ENCODE assay signal across 10 cellular contexts in the genomic region with DNA sequence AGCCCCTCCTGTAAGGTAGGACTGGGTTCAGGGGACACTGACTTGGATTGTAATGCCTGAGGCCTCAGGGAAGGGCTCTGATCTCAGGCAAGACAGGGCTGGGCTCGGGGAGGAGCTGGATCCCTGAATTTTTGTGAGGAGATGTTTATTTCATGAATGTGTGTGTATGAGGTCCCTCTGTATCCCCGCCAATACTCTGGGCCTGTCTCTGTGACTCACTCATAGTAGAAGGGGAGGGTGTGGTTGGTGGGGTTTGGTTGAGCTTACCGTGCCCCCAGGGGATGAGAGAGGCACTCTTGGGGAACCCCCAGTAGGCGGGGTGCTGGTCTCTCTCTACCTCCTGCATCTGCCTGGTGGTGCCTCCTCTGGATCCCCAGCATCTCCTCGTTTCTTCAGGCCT. TPM values are rescaled to one million over a fixed set of nuclear protein-coding genes. Genes with fewer than 3 reads are reported as not detected.
DNase-seq lines count a peak whose midpoint lies in the region; ATAC-seq, FAIRE-seq and TF ChIP-seq lines count a peak whose summit lies in the region.
"Had no signal": no experiment of that assay in that cellular context is flagged by ENCODE, and none has a peak within 500 bp of the region (broad histone marks: within the 10 kb centered on the region; RNA-seq: fewer than 3 reads in every experiment).

No MANE protein-coding gene starts in this region.

- BruUV-seq in GM12878 (replicated peaks; lab: Mats Ljungman, UMichigan), result no TSS peak

- no peak overlapping the region for H3K27ac ChIP-seq in right atrium auricular region
- H3K27ac ChIP-seq in GM12878 (ENCODE audit: control insufficient read depth, insufficient read depth), result no peak overlapping the region

- H3K4me1 ChIP-seq in right atrium auricular region (peaks cover 0 to 7% of the 10 kb centered on the region in 2 donors), GM12878 (ENCODE audit: control insufficient read depth, insufficient read depth, low read length) (no peaks in the 10 kb centered on the region)

- POLR2A ChIA-PET in GM12878 (lab: Charles Lee), result no interaction called here

- no peak overlapping the region for H2AFZ ChIP-seq in GM12878 (ENCODE audit: control insufficient read depth, low read depth, low read length)

- no peak for ATAC-seq in Right ventricle myocardium inferior
- ATAC-seq in HG03135 (IDR thresholded peaks at IDR 0.05; ENCODE audit: unreplicated experiment), result peak; percentile 69
- ATAC-seq in GM12878, result peak; percentile 92

- H3K4me3 ChIP-seq in right atrium auricular region (no peak overlapping the region), GM12878 (no peak overlapping the region)

- TF ChIP-seq CTCF in right atrium auricular region (IDR thresholded peaks at IDR 0.05), result no peak
- TF ChIP-seq CTCF in GM12878 (IDR thresholded peaks at IDR 0.05 in 2 of 3, conservative IDR thresholded peaks at IDR 0.05 in 1 of 3; ENCODE audit: control insufficient read depth in 2 of 3, extremely low read depth in 1 of 3, insufficient read depth in 1 of 3, low read depth in 3 of 3, low read length in 3 of 3), result no peak

- CTCF ChIA-PET in GM12878 (lab: Yijun Ruan, JAX), result no interaction called here

- H3K36me3 ChIP-seq in right atrium auricular region (no peaks in the 10 kb centered on the region), GM12878 (ENCODE audit: control insufficient read depth in 2 of 2, insufficient read depth in 2 of 2, low read length in 1 of 2) (no peaks in the 10 kb centered on the region)

- in situ Hi-C loops in GM12878 (cut with MboI), result no loop called here

- no peaks in the 10 kb centered on the region for H3K9me3 ChIP-seq in right atrium auricular region
- H3K9me3 ChIP-seq in GM12878 (replicated peaks; ENCODE audit: control insufficient read depth, insufficient read depth, low read length), result no peaks in the 10 kb centered on the region

- H3K79me2 ChIP-seq in GM12878 (ENCODE audit: control insufficient read depth, insufficient read depth, low read length), result no peaks in the 10 kb centered on the region

- TF ChIP-seq RAD21 in GM12878 (IDR thresholded peaks at IDR 0.05; ENCODE audit: insufficient read depth, low read depth, low read length), result no peak

- 2% methylated on average over 5 of the region's 5 CpGs for WGBS in GM12878 (ENCODE audit: insufficient coverage, insufficient replicate concordance, low lambda C conversion rate, missing lambda C conversion rate)

- RAD21 ChIA-PET in GM12878 (lab: Charles Lee; ENCODE audit: unreplicated experiment), result no interaction called here

- H3K27me3 ChIP-seq in right atrium auricular region (no peaks in the 10 kb centered on the region), GM12878 (replicated peaks in 1 of 2; ENCODE audit: control insufficient read depth in 2 of 2, insufficient read depth in 2 of 2, low read length in 1 of 2) (no peaks in the 10 kb centered on the region)

- TF ChIP-seq POLR2A in GM12878 (IDR thresholded peaks at IDR 0.05; ENCODE audit: low read depth, low read length), result no peak

- no peak overlapping the region for H3K4me2 ChIP-seq in GM12878 (ENCODE audit: control insufficient read depth, insufficient read depth)

- SMC1A ChIA-PET in GM12878 (lab: Charles Lee; ENCODE audit: uncharacterized antibody, unreplicated experiment), result no interaction called here

- no peak for TF ChIP-seq EP300 in GM12878 (IDR thresholded peaks at IDR 0.05; ENCODE audit: borderline replicate concordance in 1 of 2, control insufficient read depth in 1 of 2, low read depth in 2 of 2, low read length in 2 of 2)

- no peaks in the 10 kb centered on the region for H4K20me1 ChIP-seq in GM12878 (ENCODE audit: control insufficient read depth, insufficient read depth)

- intact Hi-C loops in Right ventricle myocardium inferior (cut with DNase I) (no loop called here), GM12878 (cut with micrococcal nuclease; ENCODE audit: unreplicated experiment) (no loop called here)

- DNase-seq in right atrium auricular region (ENCODE audit: low spot score) (peak; percentile 50), Right ventricle myocardium inferior (ENCODE audit: missing footprints) (no peak), GM12878 (ENCODE audit: low read depth, low spot score) (no peak), KG1 (lab: John Stamatoyannopoulos, UW) (no peak), CD1c-positive myeloid dendritic cell (ENCODE audit: extremely low spot score) (no peak), Kasumi-1 (lab: John Stamatoyannopoulos, UW) (no peak)
- no peak for DNase-seq in activated naive CD4-positive, alpha-beta T cell treated with anti-CD3 and anti-CD28 coated beads, Interleukin-2, amount 50 U/mL, for 16 hours
- DNase-seq: activated effector memory CD4-positive, alpha-beta T cell treated with anti-CD3 and anti-CD28 coated beads, Interleukin-2, amount 50 U/mL, for 16 hours; NCI-H2029 treated with DMSO at 0.1 percent for 48 hours had no signal

- no peak overlapping the region for H3K9ac ChIP-seq in GM12878 (ENCODE audit: control insufficient read depth, insufficient read depth, low read length)

- FAIRE-seq in GM12878 (lab: Jason Lieb, UNC), result no peak

TF ChIP-seq in GM12878, 131 proteins besides CTCF, POLR2A, EP300 and RAD21 (continues in another document):
- TF ChIP-seq TARDBP (IDR thresholded peaks at IDR 0.05; ENCODE audit: borderline replicate concordance) (no peak), RUNX3 (IDR thresholded peaks at IDR 0.05; ENCODE audit: low read length) (no peak), IKZF1 (conservative IDR thresholded peaks at IDR 0.05) (no peak), FOXM1 (IDR thresholded peaks at IDR 0.05; ENCODE audit: low read depth, low read length) (no peak), SMAD5 (IDR thresholded peaks at IDR 0.05; ENCODE audit: low read depth) (no peak), GATAD2B (conservative IDR thresholded peaks at IDR 0.05; ENCODE audit: low read depth) (no peak), DPF2 (IDR thresholded peaks at IDR 0.05) (no peak)

RNA-seq across cellular contexts. Expression of a gene that starts 28.1 kb away (rescaled TPM):
- total RNA-seq in right atrium auricular region, result 100 to 1,000 TPM; 351 to 628 TPM
- total RNA-seq in Right ventricle myocardium inferior, result 472 TPM
- 522 and 525 TPM in 2 replicates for total RNA-seq in GM12878 (2013; cell fraction: nucleolus; rRNA removed)
- 4,357 and 4,628 TPM in 2 replicates for total RNA-seq in GM12878 (2014; rRNA removed)
- 2,779 and 2,826 TPM in 2 replicates for total RNA-seq in GM12878 (2014; rRNA removed; fragmentation: Illumina TruSeq; extraction: Trizol)
- 3,010 and 3,122 TPM in 2 replicates for total RNA-seq in GM12878 (2021)
- 3,044 TPM for polyA plus RNA-seq in GM12878 (2011; ENCODE audit: low read depth)
- polyA plus RNA-seq in GM12878 (2011; rRNA removed), result 3,803 and 5,036 TPM in 2 replicates
- 6,512 and 6,792 TPM in 2 replicates for polyA plus RNA-seq in GM12878 (2011; cell fraction: cytosol; rRNA removed)
- 1,724 and 2,216 TPM in 2 replicates for polyA plus RNA-seq in GM12878 (2011; cell fraction: nucleus; rRNA removed)
- polyA plus RNA-seq in GM12878 (2012), result 3,192 and 3,878 TPM in 2 replicates
- 3,456 and 3,909 TPM in 2 replicates for polyA plus RNA-seq in GM12878 (2014; fragmentation: Illumina TruSeq; extraction: Trizol)
- 1,000 to 10,000 TPM; 2,843 to 4,532 TPM for polyA plus RNA-seq in GM12878 (2014; fragmentation: Nextera tagmentation; extraction: Ambion mirVana)
- polyA plus RNA-seq in GM12878 (2014; rRNA removed), result 4,347 and 4,651 TPM in 2 replicates
- 1,000 to 10,000 TPM; 1,012 to 1,145 TPM for polyA plus RNA-seq in GM12878 (2016; fragmentation: Nextera tagmentation; extraction: Ambion mirVana)
- 2,235 and 3,046 TPM in 2 replicates for polyA minus RNA-seq in GM12878 (2011; rRNA and poly(A)+ RNA removed)
- polyA minus RNA-seq in GM12878 (2011; cell fraction: cytosol; rRNA and poly(A)+ RNA removed), result 634 and 707 TPM in 2 replicates
- polyA minus RNA-seq in GM12878 (2011; cell fraction: nucleus; rRNA and poly(A)+ RNA removed), result 351 and 460 TPM in 2 replicates

RNA-seq across cellular contexts. Expression of a gene that starts 32.9 kb away (rescaled TPM):
- total RNA-seq in right atrium auricular region (under 1 TPM in 1 of 2 donors, not detected in 1; 0.20 TPM), Right ventricle myocardium inferior (not detected), GM12878 (2014; rRNA removed) (0.11 TPM in 1 of 2 replicates, not detected in the other), GM12878 (2014; rRNA removed; fragmentation: Illumina TruSeq; extraction: Trizol) (0.04 and 0.09 TPM in 2 replicates), GM12878 (2021) (0.08 TPM in 1 of 2 replicates, not detected in the other)
- total RNA-seq in GM12878 (2013; cell fraction: nucleolus; rRNA removed), result 0.15 TPM in 1 of 2 replicates, not detected in the other
- polyA plus RNA-seq in GM12878 (2011; ENCODE audit: low read depth), result not detected
- polyA plus RNA-seq in GM12878 (2011; rRNA removed) (0.06 TPM in 1 of 2 replicates, not detected in the other), GM12878 (2014; fragmentation: Illumina TruSeq; extraction: Trizol) (0.05 and 0.09 TPM in 2 replicates), GM12878 (2014; fragmentation: Nextera tagmentation; extraction: Ambion mirVana) (under 1 TPM in 1 of 2 experiments, not detected in 1; 0.05 TPM), GM12878 (2014; rRNA removed) (0.09 and 0.10 TPM in 2 replicates), GM12878 (2016; fragmentation: Nextera tagmentation; extraction: Ambion mirVana) (not detected)
- 0.02 TPM in 1 of 2 replicates, not detected in the other for polyA plus RNA-seq in GM12878 (2011; cell fraction: cytosol; rRNA removed)
- polyA plus RNA-seq in GM12878 (2011; cell fraction: nucleus; rRNA removed), result not detected in 2 replicates
- polyA plus RNA-seq in GM12878 (2012), result 0.07 and 0.11 TPM in 2 replicates
- polyA minus RNA-seq in GM12878 (2011; rRNA and poly(A)+ RNA removed), result not detected in 2 replicates
- not detected in 2 replicates for polyA minus RNA-seq in GM12878 (2011; cell fraction: cytosol; rRNA and poly(A)+ RNA removed)
- not detected in 2 replicates for polyA minus RNA-seq in GM12878 (2011; cell fraction: nucleus; rRNA and poly(A)+ RNA removed)

RNA-seq across cellular contexts. Expression of a gene that starts 51.4 kb away (rescaled TPM):
- total RNA-seq in right atrium auricular region (10 to 100 TPM; 14.3 to 15.7 TPM), Right ventricle myocardium inferior (14.7 TPM), GM12878 (2014; rRNA removed) (34.2 and 38.6 TPM in 2 replicates), GM12878 (2014; rRNA removed; fragmentation: Illumina TruSeq; extraction: Trizol) (28.5 and 28.8 TPM in 2 replicates), GM12878 (2021) (35.4 and 39.8 TPM in 2 replicates)
- 11.9 and 16.1 TPM in 2 replicates for total RNA-seq in GM12878 (2013; cell fraction: nucleolus; rRNA removed)
- 23.0 TPM for polyA plus RNA-seq in GM12878 (2011; ENCODE audit: low read depth)
- polyA plus RNA-seq in GM12878 (2011; rRNA removed) (48.8 and 55.2 TPM in 2 replicates), GM12878 (2014; fragmentation: Illumina TruSeq; extraction: Trizol) (41.1 and 48.4 TPM in 2 replicates), GM12878 (2014; fragmentation: Nextera tagmentation; extraction: Ambion mirVana) (10 to 100 TPM; 15.2 to 21.8 TPM), GM12878 (2014; rRNA removed) (49.3 and 51.8 TPM in 2 replicates), GM12878 (2016; fragmentation: Nextera tagmentation; extraction: Ambion mirVana) (10 to 100 TPM; 37.9 to 43.0 TPM)
- 48.7 and 53.0 TPM in 2 replicates for polyA plus RNA-seq in GM12878 (2011; cell fraction: cytosol; rRNA removed)
- polyA plus RNA-seq in GM12878 (2011; cell fraction: nucleus; rRNA removed), result 58.3 and 58.6 TPM in 2 replicates
- polyA plus RNA-seq in GM12878 (2012), result 22.9 and 24.1 TPM in 2 replicates
- polyA minus RNA-seq in GM12878 (2011; rRNA and poly(A)+ RNA removed), result 41.6 and 54.4 TPM in 2 replicates
- 18.7 and 19.9 TPM in 2 replicates for polyA minus RNA-seq in GM12878 (2011; cell fraction: cytosol; rRNA and poly(A)+ RNA removed)
- polyA minus RNA-seq in GM12878 (2011; cell fraction: nucleus; rRNA and poly(A)+ RNA removed), result 13.4 and 17.9 TPM in 2 replicates
